20 cellular contexts compared by ENCODE assay signal in genomic region chr15:49024840-49025239, GRCh38.
DNase-seq lines count a peak whose midpoint lies in the region; ATAC-seq and TF ChIP-seq lines count a peak whose summit lies in the region.
"Had no signal": no experiment of that assay in that cellular context is flagged by ENCODE, and none has a peak within 500 bp of the region (broad histone marks: within the 10 kb centered on the region; RNA-seq: fewer than 3 reads in every experiment).

No MANE protein-coding gene starts in this region.

- DNase-seq in GM12865 (ENCODE audit: low read depth) (peak; percentile 54), NCI-H1694 (lab: John Stamatoyannopoulos, UW) (no peak), foreskin fibroblast (no peak), ACHN (no peak)
- no peak for DNase-seq in stimulated activated CD4-positive, alpha-beta T cell treated with anti-CD3 and anti-CD28 coated beads, Interleukin-2, amount 100 ng/mL, for 48 hours
- DNase-seq: activated naive CD4-positive, alpha-beta T cell treated with anti-CD3 and anti-CD28 coated beads, Interleukin-2, amount 10 ng/mL, durations not matched to agents 7 days and 5 days; body of pancreas; CD8-positive, alpha-beta memory T cell; EL; glutamatergic neuron; GM23248; KBM-7; mucosa of descending colon; NCI-H1417; NCI-H345; nucleus accumbens had no signal

- TF ChIP-seq CTCF in GM12865 (IDR thresholded peaks at IDR 0.05; ENCODE audit: insufficient read depth, low read depth, low read length, missing control alignments) (no peak), foreskin fibroblast (IDR thresholded peaks at IDR 0.05; ENCODE audit: low read depth, low read length) (no peak)

- in situ Hi-C loops in ACHN (cut with HindIII; ENCODE audit: low pct_ligation_motif_present, low pct_unique_long_range_greater_than_20kb, low sequenced_read_pairs) = no loop called here

- peak; percentile 68 for ATAC-seq in GM19395 (IDR thresholded peaks at IDR 0.05; ENCODE audit: unreplicated experiment)
- ATAC-seq in HG02623 (IDR thresholded peaks at IDR 0.05; ENCODE audit: unreplicated experiment) = peak; percentile 70
- ATAC-seq in HG03378 (IDR thresholded peaks at IDR 0.05; ENCODE audit: unreplicated experiment) = peak; percentile 64
- ATAC-seq: body of pancreas, mucosa of descending colon, SK-N-SH treated with all-trans-retinoic acid at 6 μM for 48 hours had no signal

- no peak overlapping the region for H3K4me3 ChIP-seq in GM12865 (ENCODE audit: low read depth, low read length)
- H3K4me3 ChIP-seq in foreskin fibroblast (ENCODE audit: low read depth in 1 of 2, low read length in 2 of 2) = no peak overlapping the region
- H3K4me3 ChIP-seq: body of pancreas, GM23248, mucosa of descending colon had no signal
